Comparison of ENCODE assay signal across 28 cellular contexts in the genomic region with DNA sequence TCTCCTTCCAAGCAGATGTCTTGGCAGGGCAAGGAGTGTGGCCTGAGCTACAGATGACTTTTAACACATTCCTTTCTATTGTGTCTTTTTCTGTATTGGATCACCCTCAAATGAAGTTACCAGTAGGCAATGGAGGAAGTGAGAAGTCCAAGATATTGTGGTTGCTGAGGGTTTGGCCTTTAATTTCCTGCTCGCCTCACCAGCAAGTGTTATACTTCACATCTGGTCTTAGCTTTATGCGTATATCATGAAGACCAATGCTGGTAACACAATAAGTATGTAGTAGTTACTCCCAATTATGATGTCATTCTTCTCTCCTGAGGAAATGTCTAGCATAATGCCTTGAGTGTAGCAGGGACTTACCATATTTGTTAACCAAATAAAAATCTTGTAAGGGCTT.
DNase-seq lines count a peak whose midpoint lies in the region; FAIRE-seq lines count a peak whose summit lies in the region.
"Had no signal": no experiment of that assay in that cellular context is flagged by ENCODE, and none has a peak within 500 bp of the region (broad histone marks: within the 10 kb centered on the region; RNA-seq: fewer than 3 reads in every experiment).

No MANE protein-coding gene starts in this region.

- FAIRE-seq in frontal cortex (lab: Jason Lieb, UNC) = no peak
- FAIRE-seq: bronchial epithelial cell, GM12892 had no signal

- no peaks in the 10 kb centered on the region for H3K9me3 ChIP-seq in MG63
- H3K9me3 ChIP-seq: adrenal gland, BE2C, mucosa of descending colon had no signal

- H3K4me1 Mint-ChIP-seq in activated CD4-positive, alpha-beta memory T cell treated with anti-CD3 and anti-CD28 coated beads, Interleukin-2, amount 10 ng/mL, durations not matched to agents 7 days and 5 days = no peaks in the 10 kb centered on the region
- H3K4me1 Mint-ChIP-seq: CD8-positive, alpha-beta memory T cell; nephron had no signal

- H3K4me3 Mint-ChIP-seq in activated CD4-positive, alpha-beta memory T cell treated with anti-CD3 and anti-CD28 coated beads, Interleukin-2, amount 10 ng/mL, durations not matched to agents 7 days and 5 days = no peak overlapping the region
- H3K4me3 Mint-ChIP-seq: activated naive CD4-positive, alpha-beta T cell treated with anti-CD3 and anti-CD28 coated beads for 36 hours; activated T-helper 1 cell treated with anti-CD3 and anti-CD28 coated beads, Interleukin-12 subunit alpha, Interleukin-12 subunit beta, Interleukin-2, Interleukin-4 antibody, amounts not matched to agents 30 ng/mL and 10 ng/mL and 1 ng/mL, durations not matched to agents 14 hours and 24 hours and 36 hours; CD8-positive, alpha-beta memory T cell; nephron had no signal

- H3K27me3 Mint-ChIP-seq in activated CD4-positive, alpha-beta memory T cell treated with anti-CD3 and anti-CD28 coated beads, Interleukin-2, amount 10 ng/mL, durations not matched to agents 7 days and 5 days = no peaks in the 10 kb centered on the region
- H3K27me3 Mint-ChIP-seq: CD8-positive, alpha-beta memory T cell had no signal

- no peak overlapping the region for H3K27ac Mint-ChIP-seq in activated CD4-positive, alpha-beta memory T cell treated with anti-CD3 and anti-CD28 coated beads, Interleukin-2, amount 10 ng/mL, durations not matched to agents 7 days and 5 days
- H3K27ac Mint-ChIP-seq: activated naive CD4-positive, alpha-beta T cell treated with anti-CD3 and anti-CD28 coated beads for 36 hours; activated T-helper 1 cell treated with anti-CD3 and anti-CD28 coated beads, Interleukin-12 subunit alpha, Interleukin-12 subunit beta, Interleukin-2, Interleukin-4 antibody, amounts not matched to agents 30 ng/mL and 10 ng/mL and 1 ng/mL, durations not matched to agents 14 hours and 24 hours and 36 hours; CD8-positive, alpha-beta memory T cell; nephron had no signal

- no peaks in the 10 kb centered on the region for H3K36me3 ChIP-seq in MG63
- H3K36me3 ChIP-seq: adrenal gland, BE2C had no signal

- no peak overlapping the region for H3K4me3 ChIP-seq in MG63
- H3K4me3 ChIP-seq: adrenal gland, mucosa of descending colon, SK-N-MC had no signal

- DNase-seq in AG08395 (ENCODE audit: low spot score) = peak; percentile 52
- DNase-seq in GM03348 (ENCODE audit: low spot score) = peak; percentile 30
- DNase-seq in MG63 = peak; percentile 50
- peak; percentile 1 for DNase-seq in astrocyte of the hippocampus (ENCODE audit: low read depth, low spot score)
- DNase-seq in ecto neural progenitor cell (ENCODE audit: low spot score) = no peak
- no peak for DNase-seq in frontal cortex (ENCODE audit: low spot score in 2 of 2)
- DNase-seq in NCI-H1105 (lab: John Stamatoyannopoulos, UW) = no peak
- no peak for DNase-seq in activated CD4-positive, alpha-beta memory T cell treated with anti-CD3 and anti-CD28 coated beads, Interleukin-2, amount 10 ng/mL, durations not matched to agents 7 days and 5 days
- DNase-seq: activated CD4-positive, alpha-beta T cell treated with anti-CD3 and anti-CD28 coated beads, Interleukin-2, amount 50 U/mL, for 4 hours; activated CD8-positive, alpha-beta memory T cell treated with anti-CD3 and anti-CD28 coated beads, Interleukin-2, amount 50 U/mL, for 4 hours; activated naive CD4-positive, alpha-beta T cell treated with anti-CD3 and anti-CD28 coated beads for 36 hours; adrenal gland; BE2C; CD8-positive, alpha-beta memory T cell; H7; IMR-90; mammary epithelial cell; mucosa of descending colon; NCI-H774; PC-3; stimulated activated CD4-positive, alpha-beta T cell treated with anti-CD3 and anti-CD28 coated beads, Interleukin-15, amount 100 ng/mL, for 24 hours; stimulated activated CD4-positive, alpha-beta T cell treated with anti-CD3 and anti-CD28 coated beads, Interleukin-4, amount 100 ng/mL, for 4 hours; trophoblast cell had no signal

- no peaks in the 10 kb centered on the region for H3K36me3 Mint-ChIP-seq in activated CD4-positive, alpha-beta memory T cell treated with anti-CD3 and anti-CD28 coated beads, Interleukin-2, amount 10 ng/mL, durations not matched to agents 7 days and 5 days (ENCODE audit: low read depth)
- H3K36me3 Mint-ChIP-seq: CD8-positive, alpha-beta memory T cell had no signal

- POLR2A ChIA-PET in activated CD4-positive, alpha-beta memory T cell treated with anti-CD3 and anti-CD28 coated beads, Interleukin-2, amount 10 ng/mL, durations not matched to agents 7 days and 5 days (lab: Charles Lee) = no interaction called here

- CTCF ChIA-PET in activated CD4-positive, alpha-beta memory T cell treated with anti-CD3 and anti-CD28 coated beads, Interleukin-2, amount 10 ng/mL, durations not matched to agents 7 days and 5 days (lab: Charles Lee) = no interaction called here

- no peaks in the 10 kb centered on the region for H3K9me3 Mint-ChIP-seq in activated CD4-positive, alpha-beta memory T cell treated with anti-CD3 and anti-CD28 coated beads, Interleukin-2, amount 10 ng/mL, durations not matched to agents 7 days and 5 days
- H3K9me3 Mint-ChIP-seq: activated T-helper 1 cell treated with anti-CD3 and anti-CD28 coated beads, Interleukin-12 subunit alpha, Interleukin-12 subunit beta, Interleukin-2, Interleukin-4 antibody, amounts not matched to agents 30 ng/mL and 10 ng/mL and 1 ng/mL, durations not matched to agents 14 hours and 24 hours and 36 hours had no signal

- no peaks in the 10 kb centered on the region for H3K27me3 ChIP-seq in MG63
- H3K27me3 ChIP-seq: adrenal gland, BE2C had no signal

Comparison
In these comparisons a context has a peak if more than half of its experiments do, and no peak if none do; other contexts are left out.
1. DNase-seq: peak in AG08395 (single experiment), GM03348 (single experiment), MG63 (single experiment) and astrocyte of the hippocampus (single experiment); none in ecto neural progenitor cell (single experiment), frontal cortex (0 of 2), NCI-H1105 (single experiment) and activated CD4-positive, alpha-beta memory T cell treated with anti-CD3 and anti-CD28 coated beads, Interleukin-2, amount 10 ng/mL, durations not matched to agents 7 days and 5 days (single experiment).